ENCODE assay signal across 1 cellular context in genomic region chrX:74291964-74292891, GRCh38.
A peak's percentile ranks its signal among the peaks of the same experiment; 100 is the strongest.
TF ChIP-seq lines count a peak whose summit lies in the region.

No MANE protein-coding gene starts in this region.

TF ChIP-seq in HepG2, 621 proteins besides CTCF, POLR2A, EP300 and RAD21 (continued from another document and continues in another):
- TF ChIP-seq BCL3 (CRISPR knock-in tag; IDR thresholded peaks at IDR 0.05) (no peak), ZNF382 (CRISPR knock-in tag; IDR thresholded peaks at IDR 0.05; ENCODE audit: borderline replicate concordance) (no peak), CSRNP1 (CRISPR knock-in tag; IDR thresholded peaks at IDR 0.05) (no peak), PRDM15 (CRISPR knock-in tag; IDR thresholded peaks at IDR 0.05) (no peak), FOXM1 (CRISPR knock-in tag; IDR thresholded peaks at IDR 0.05) (no peak), ZBTB3 (CRISPR knock-in tag; IDR thresholded peaks at IDR 0.05; ENCODE audit: borderline replicate concordance, low read depth) (no peak), HNRNPL (IDR thresholded peaks at IDR 0.05; ENCODE audit: low read depth, low read length) (no peak), MZF1 (CRISPR knock-in tag; IDR thresholded peaks at IDR 0.05; ENCODE audit: borderline replicate concordance) (no peak), ARHGAP35 (CRISPR knock-in tag; IDR thresholded peaks at IDR 0.05; ENCODE audit: borderline replicate concordance) (no peak), ZBTB42 (CRISPR knock-in tag; IDR thresholded peaks at IDR 0.05) (no peak), MXD4 (CRISPR knock-in tag; IDR thresholded peaks at IDR 0.05) (no peak), ELF1 (CRISPR knock-in tag; IDR thresholded peaks at IDR 0.05) (no peak), ZBTB21 (CRISPR knock-in tag; IDR thresholded peaks at IDR 0.05) (no peak), SNAI1 (CRISPR knock-in tag; IDR thresholded peaks at IDR 0.05; ENCODE audit: borderline replicate concordance) (no peak), CBFB (CRISPR knock-in tag; IDR thresholded peaks at IDR 0.05) (no peak), ZNF350 (CRISPR knock-in tag; IDR thresholded peaks at IDR 0.05; ENCODE audit: borderline replicate concordance, low read depth) (no peak), EZH2 (conservative IDR thresholded peaks at IDR 0.05; ENCODE audit: low read depth, low read length) (no peak), SMAD3 (CRISPR knock-in tag; IDR thresholded peaks at IDR 0.05) (no peak), ATF6 (CRISPR knock-in tag; conservative IDR thresholded peaks at IDR 0.05) (no peak), FOXC1 (CRISPR knock-in tag; IDR thresholded peaks at IDR 0.05; ENCODE audit: borderline replicate concordance) (no peak), NFKB2 (CRISPR knock-in tag; IDR thresholded peaks at IDR 0.05; ENCODE audit: borderline replicate concordance) (no peak), SKIL (CRISPR knock-in tag; IDR thresholded peaks at IDR 0.05; ENCODE audit: borderline replicate concordance) (no peak), SAP130 (CRISPR knock-in tag; IDR thresholded peaks at IDR 0.05; ENCODE audit: low read depth) (peak; percentile 42), NCOA2 (CRISPR knock-in tag; IDR thresholded peaks at IDR 0.05) (no peak), ZNF780A (CRISPR knock-in tag; IDR thresholded peaks at IDR 0.05) (no peak), ZNF230 (CRISPR knock-in tag; IDR thresholded peaks at IDR 0.05) (no peak), MTA1 (CRISPR knock-in tag; IDR thresholded peaks at IDR 0.05; ENCODE audit: borderline replicate concordance) (no peak), PREB (CRISPR knock-in tag; IDR thresholded peaks at IDR 0.05) (no peak), ARID5B (CRISPR knock-in tag; IDR thresholded peaks at IDR 0.05) (no peak), ATF4 (CRISPR knock-in tag; IDR thresholded peaks at IDR 0.05) (no peak), ZNF615 (CRISPR knock-in tag; IDR thresholded peaks at IDR 0.05; ENCODE audit: borderline replicate concordance) (no peak), ZNF232 (CRISPR knock-in tag; IDR thresholded peaks at IDR 0.05; ENCODE audit: borderline replicate concordance) (peak; percentile 59; the same call in 1 of the 2 replicates), HOXA3 (CRISPR knock-in tag; IDR thresholded peaks at IDR 0.05) (peak; percentile 46), MAFK (conservative IDR thresholded peaks at IDR 0.05 in 1 of 2, IDR thresholded peaks at IDR 0.05 in 1 of 2; ENCODE audit: low read length in 2 of 2) (0 out of 4 replicates have a peak, but pooled peaks have one; percentile 6 to 29), ZNF121 (CRISPR knock-in tag; IDR thresholded peaks at IDR 0.05) (no peak), NR3C1 (CRISPR knock-in tag; IDR thresholded peaks at IDR 0.05) (no peak), PHF8 (CRISPR knock-in tag; IDR thresholded peaks at IDR 0.05) (peak; percentile 65), JDP2 (CRISPR knock-in tag; IDR thresholded peaks at IDR 0.05; ENCODE audit: borderline replicate concordance) (no peak), TARDBP (CRISPR knock-in tag; IDR thresholded peaks at IDR 0.05) (no peak), PRDM4 (CRISPR knock-in tag; IDR thresholded peaks at IDR 0.05; ENCODE audit: borderline replicate concordance) (no peak), HIC2 (CRISPR knock-in tag; IDR thresholded peaks at IDR 0.05; ENCODE audit: low read depth) (no peak)
